19 cellular contexts compared by ENCODE assay signal in genomic region chr17:27155866-27156265, GRCh38.
"Had no signal": no experiment of that assay in that cellular context is flagged by ENCODE, and none has a peak within 500 bp of the region (broad histone marks: within the 10 kb centered on the region; RNA-seq: fewer than 3 reads in every experiment).

No MANE protein-coding gene starts in this region.

- H3K27ac ChIP-seq: ascending aorta, left lung, prostate gland, right atrium auricular region, tibial nerve, vagina had no signal

- H3K4me1 ChIP-seq: ascending aorta, left lung, prostate gland, right atrium auricular region, vagina had no signal

- DNase-seq: activated CD4-positive, alpha-beta T cell treated with anti-CD3 and anti-CD28 coated beads, Interleukin-2, amount 50 U/mL, for 4 hours; activated naive CD4-positive, alpha-beta T cell treated with anti-CD3 and anti-CD28 coated beads, Interleukin-2, amount 10 ng/mL, durations not matched to agents 7 days and 5 days; activated naive CD8-positive, alpha-beta T cell treated with anti-CD3 and anti-CD28 coated beads, Interleukin-2, amount 50 U/mL, for 24 hours; activated T-cell treated with anti-CD3 and anti-CD28 coated beads, Interleukin-2, amount 50 U/mL, for 1 hour; cortex of kidney; effector CD4-positive, alpha-beta T cell; naive B cell; stimulated activated CD4-positive, alpha-beta T cell treated with anti-CD3 and anti-CD28 coated beads, Interleukin-2, amount 100 ng/mL, for 48 hours; T-helper 2 cell had no signal

- H3K36me3 ChIP-seq: ascending aorta, left lung, prostate gland, right atrium auricular region, tibial nerve, vagina had no signal

- H3K9me3 ChIP-seq: ascending aorta, mucosa of descending colon, prostate gland, vagina had no signal

- FAIRE-seq: frontal cortex, keratinocyte had no signal

- H3K4me3 ChIP-seq: ascending aorta, left lung, mucosa of descending colon, prostate gland, right atrium auricular region, tibial nerve, vagina had no signal

- ATAC-seq: activated naive CD8-positive, alpha-beta T cell treated with anti-CD3 and anti-CD28 coated beads, Interleukin-2, amount 50 U/mL, for 24 hours; activated T-helper 17 cell treated with anti-CD3 and anti-CD28 coated beads, Interleukin-2, amount 50 U/mL, for 72 hours; left lung; mucosa of descending colon had no signal

- H3K27me3 ChIP-seq: ascending aorta, left lung, right atrium auricular region, tibial nerve, vagina had no signal
